21 cellular contexts compared by ENCODE assay signal in genomic region chr5:67028981-67029380, GRCh38.
"Had no signal": no experiment of that assay in that cellular context is flagged by ENCODE, and none has a peak within 500 bp of the region (broad histone marks: within the 10 kb centered on the region; RNA-seq: fewer than 3 reads in every experiment).

No MANE protein-coding gene starts in this region.

- H3K27ac Mint-ChIP-seq: IgD-negative memory B cell had no signal

- H3K4me3 ChIP-seq: K562 had no signal

- H3K27me3 Mint-ChIP-seq: IgD-negative memory B cell had no signal

- DNase-seq: Kasumi-1, NCI-H1048, NCI-H1105, NCI-H1417, NCI-H1436 treated with DMSO at 0.1 percent for 48 hours, NCI-H1694, NCI-H187 treated with DMSO at 0.1 percent for 48 hours, NCI-H2029 treated with DMSO at 0.1 percent for 48 hours, NCI-H2171 treated with DMSO at 0.1 percent for 48 hours, NCI-H524, NCI-H526 treated with DMSO at 0.1 percent for 48 hours, NCI-H774, SHP77, SK-N-SH had no signal

- H3K27ac ChIP-seq: HL-60, KMS-11, RWPE1 had no signal

- H3K36me3 Mint-ChIP-seq: IgD-negative memory B cell had no signal

- FAIRE-seq: HTR-8/SVneo, K562, RCC 7860 had no signal

- H3K9me3 Mint-ChIP-seq: IgD-negative memory B cell had no signal

- H3K4me2 ChIP-seq: KMS-11, SK-N-SH had no signal

- H3K9me3 ChIP-seq: SK-N-SH had no signal

- H3K4me3 Mint-ChIP-seq: IgD-negative memory B cell had no signal

- ATAC-seq: K562 had no signal

- H3K9ac ChIP-seq: KMS-11, SK-N-SH had no signal
